ENCODE assay signal across 8 cellular contexts in genomic region chr1:232226197-232226681, GRCh38.
DNase-seq lines count a peak whose midpoint lies in the region; ATAC-seq and TF ChIP-seq lines count a peak whose summit lies in the region.

No MANE protein-coding gene starts in this region.

- H3K27ac ChIP-seq in spleen, result no peak overlapping the region

- H3K4me3 ChIP-seq in NB4 (ENCODE audit: low read depth, low read length) (no peak overlapping the region), spleen (no peak overlapping the region)

- no peak for TF ChIP-seq POLR2A in NB4 (IDR thresholded peaks at IDR 0.05; ENCODE audit: extremely low read depth, insufficient read length)
- TF ChIP-seq POLR2A in spleen (IDR thresholded peaks at IDR 0.05), result no peak

- 23 to 36% (median 28%) methylated on average over 5 of the region's 5 CpGs for WGBS in spleen, 5 donors

- peaks cover 0 to 11% (median 0%) of the 10 kb centered on the region in 6 donors for H3K4me1 ChIP-seq in spleen

- peak; percentile 43 for DNase-seq in NB4 (ENCODE audit: low read depth)
- peak; percentile 3 for DNase-seq in activated naive CD8-positive, alpha-beta T cell treated with anti-CD3 and anti-CD28 coated beads, Interleukin-2, amount 50 U/mL, for 24 hours
- no peak for DNase-seq in natural killer cell
- no peak for DNase-seq in spleen
- no peak for DNase-seq in midbrain (lab: John Stamatoyannopoulos, UW)

- no peaks in the 10 kb centered on the region for H3K36me3 ChIP-seq in spleen

- H3K27me3 Mint-ChIP-seq in activated naive CD8-positive, alpha-beta T cell treated with anti-CD3 and anti-CD28 coated beads, Interleukin-2, amount 50 U/mL, for 24 hours, result peaks cover 1% of the 10 kb centered on the region
- H3K27me3 Mint-ChIP-seq in natural killer cell (ENCODE audit: low read depth in 2 of 2), result peaks cover 15 to 24% of the 10 kb centered on the region in 2 donors

- intact Hi-C loops in natural killer cell (cut with micrococcal nuclease) (no loop called here), spleen (cut with DNase I; ENCODE audit: low total_unique reads) (no loop called here)

- no peak for TF ChIP-seq CTCF in NB4 (IDR thresholded peaks at IDR 0.05; ENCODE audit: low read depth, low read length)
- TF ChIP-seq CTCF in natural killer cell (IDR thresholded peaks at IDR 0.05), result no peak
- TF ChIP-seq CTCF in spleen (IDR thresholded peaks at IDR 0.05 in 8 of 11, conservative IDR thresholded peaks at IDR 0.05 in 3 of 11), result no peak

- H3K9me3 Mint-ChIP-seq in activated naive CD8-positive, alpha-beta T cell treated with anti-CD3 and anti-CD28 coated beads, Interleukin-2, amount 50 U/mL, for 24 hours, result no peaks in the 10 kb centered on the region
- no peaks in the 10 kb centered on the region for H3K9me3 Mint-ChIP-seq in natural killer cell

- peaks cover 10% of the 10 kb centered on the region for H3K4me1 Mint-ChIP-seq in activated naive CD8-positive, alpha-beta T cell treated with anti-CD3 and anti-CD28 coated beads, Interleukin-2, amount 50 U/mL, for 24 hours
- H3K4me1 Mint-ChIP-seq in natural killer cell, result peaks cover 0 to 5% of the 10 kb centered on the region in 2 donors

- H3K27me3 ChIP-seq in spleen (replicated peaks in 1 of 7), result peaks cover 0 to 20% (median 0%) of the 10 kb centered on the region in 7 donors

- H3K4me3 Mint-ChIP-seq in activated naive CD8-positive, alpha-beta T cell treated with anti-CD3 and anti-CD28 coated beads, Interleukin-2, amount 50 U/mL, for 24 hours, result no peak overlapping the region
- no peak overlapping the region for H3K4me3 Mint-ChIP-seq in natural killer cell

- ATAC-seq in GM18511 (IDR thresholded peaks at IDR 0.05; ENCODE audit: unreplicated experiment), result peak; percentile 75
- peak; percentile 80 for ATAC-seq in activated naive CD8-positive, alpha-beta T cell treated with anti-CD3 and anti-CD28 coated beads, Interleukin-2, amount 50 U/mL, for 24 hours
- ATAC-seq in natural killer cell, result peak in 2 of 3 donors; percentile 43 to 64
- ATAC-seq in HG02642 (IDR thresholded peaks at IDR 0.05; ENCODE audit: poor library complexity, unreplicated experiment), result no peak
- no peak for ATAC-seq in GM21786 (IDR thresholded peaks at IDR 0.05; ENCODE audit: unreplicated experiment)

- H3K9me3 ChIP-seq in spleen, result no peaks in the 10 kb centered on the region

- no peak overlapping the region for H3K27ac Mint-ChIP-seq in activated naive CD8-positive, alpha-beta T cell treated with anti-CD3 and anti-CD28 coated beads, Interleukin-2, amount 50 U/mL, for 24 hours
- H3K27ac Mint-ChIP-seq in natural killer cell, result no peak overlapping the region

- no peaks in the 10 kb centered on the region for H3K36me3 Mint-ChIP-seq in activated naive CD8-positive, alpha-beta T cell treated with anti-CD3 and anti-CD28 coated beads, Interleukin-2, amount 50 U/mL, for 24 hours (ENCODE audit: low read depth)
- no peaks in the 10 kb centered on the region for H3K36me3 Mint-ChIP-seq in natural killer cell

Comparison
In these comparisons a context has a peak if more than half of its experiments do, and no peak if none do; other contexts are left out.
1. ATAC-seq: peak in GM18511 (single experiment), activated naive CD8-positive, alpha-beta T cell treated with anti-CD3 and anti-CD28 coated beads, Interleukin-2, amount 50 U/mL, for 24 hours (single experiment) and natural killer cell (2 of 3); none in HG02642 (single experiment) and GM21786 (single experiment).
2. DNase-seq: peak in NB4 (single experiment) and activated naive CD8-positive, alpha-beta T cell treated with anti-CD3 and anti-CD28 coated beads, Interleukin-2, amount 50 U/mL, for 24 hours (single experiment); none in natural killer cell (single experiment), spleen (single experiment) and midbrain (single experiment).